Comparison of ENCODE assay signal across 1 cellular context in genomic region chr16:69187891-69188451, GRCh38.
TF ChIP-seq lines count a peak whose summit lies in the region.

No MANE protein-coding gene starts in this region.

TF ChIP-seq in K562, 482 proteins besides CTCF, POLR2A, EP300 and RAD21:
- TF ChIP-seq, protein P1, sequence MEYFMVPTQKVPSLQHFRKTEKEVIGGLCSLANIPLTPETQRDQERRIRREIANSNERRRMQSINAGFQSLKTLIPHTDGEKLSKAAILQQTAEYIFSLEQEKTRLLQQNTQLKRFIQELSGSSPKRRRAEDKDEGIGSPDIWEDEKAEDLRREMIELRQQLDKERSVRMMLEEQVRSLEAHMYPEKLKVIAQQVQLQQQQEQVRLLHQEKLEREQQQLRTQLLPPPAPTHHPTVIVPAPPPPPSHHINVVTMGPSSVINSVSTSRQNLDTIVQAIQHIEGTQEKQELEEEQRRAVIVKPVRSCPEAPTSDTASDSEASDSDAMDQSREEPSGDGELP (CRISPR knock-in tag; IDR thresholded peaks at IDR 0.05; ENCODE audit: borderline replicate concordance): peak; percentile 25; the same call in 1 of the 2 replicates
- TF ChIP-seq CREBBP (IDR thresholded peaks at IDR 0.05; ENCODE audit: low read depth, low read length): no peak
- TF ChIP-seq RCOR1 (IDR thresholded peaks at IDR 0.05; ENCODE audit: borderline replicate concordance in 1 of 2, low read depth in 2 of 2, low read length in 2 of 2): peak in 1 of 2 experiments; percentile 24; a peak in 1 of 4 replicates
- TF ChIP-seq MEIS2 (IDR thresholded peaks at IDR 0.05; ENCODE audit: partially characterized antibody): no peak
- peak; percentile 13 for TF ChIP-seq KDM5B (IDR thresholded peaks at IDR 0.05; ENCODE audit: insufficient replicate concordance, low read depth, low read length)
- no peak for TF ChIP-seq FOXP4 (CRISPR knock-in tag; IDR thresholded peaks at IDR 0.05; ENCODE audit: borderline replicate concordance)
- TF ChIP-seq ZNF764 (CRISPR knock-in tag; IDR thresholded peaks at IDR 0.05; ENCODE audit: low read depth): no peak
- no peak for TF ChIP-seq POLR2B (IDR thresholded peaks at IDR 0.05; ENCODE audit: low read depth, partially characterized antibody)
